ENCODE assay signal across 16 cellular contexts in the genomic region with DNA sequence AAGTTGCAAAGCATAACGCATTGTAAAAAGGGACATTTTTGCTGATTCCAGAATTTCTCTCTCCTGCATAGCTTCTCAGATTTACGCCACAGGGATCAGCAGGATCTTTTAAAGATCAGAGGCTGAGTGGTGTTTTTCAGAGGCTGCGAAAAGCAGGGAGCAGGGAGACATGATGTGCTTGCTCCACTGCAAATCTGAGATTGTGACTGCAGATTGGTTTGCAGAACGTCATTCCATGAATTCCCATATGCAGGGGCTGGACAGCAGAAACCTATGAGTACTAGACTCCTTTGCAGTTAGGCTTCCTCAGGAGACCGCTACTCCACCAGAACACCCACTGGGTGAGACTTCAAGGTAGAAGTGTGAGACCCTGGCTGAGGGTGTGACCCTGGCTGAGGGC.
DNase-seq lines count a peak whose midpoint lies in the region; TF ChIP-seq lines count a peak whose summit lies in the region.
"Had no signal": no experiment of that assay in that cellular context is flagged by ENCODE, and none has a peak within 500 bp of the region (broad histone marks: within the 10 kb centered on the region; RNA-seq: fewer than 3 reads in every experiment).

No MANE protein-coding gene starts in this region.

- peak; percentile 32 for DNase-seq in EH (ENCODE audit: low read depth)
- DNase-seq in fibroblast of peridontal ligament (ENCODE audit: extremely low read depth), result peak; percentile 20
- DNase-seq in midbrain (lab: John Stamatoyannopoulos, UW), result peak; percentile 1
- DNase-seq in NK-92 treated with Interleukin-12 subunit alpha and Interleukin-12 subunit beta, amount 100 ng/mL, for 24 hours (lab: John Stamatoyannopoulos, UW), result no peak
- no peak for DNase-seq in HUDEP-2 (lab: John Stamatoyannopoulos, UW; ENCODE audit: unreplicated experiment in 76 of 76)
- DNase-seq in HK-2 (ENCODE audit: unreplicated experiment), result no peak
- DNase-seq in activated naive CD4-positive, alpha-beta T cell treated with anti-CD3 and anti-CD28 coated beads, Interleukin-2, amount 50 U/mL, for 16 hours, result no peak
- DNase-seq: DND-41, KBM-7, NCI-H1436, NCI-H2081, NCI-H748 treated with DMSO at 0.1 percent for 48 hours, RPMI8226, SIG-M5 had no signal

- TF ChIP-seq CTCF in KMS-11 (conservative IDR thresholded peaks at IDR 0.05; ENCODE audit: low read depth, low read length), result no peak

- no peaks in the 10 kb centered on the region for H3K79me2 ChIP-seq in KMS-11 (ENCODE audit: insufficient read depth, low read depth)

- H3K9ac ChIP-seq in KMS-11, result no peak overlapping the region
- H3K9ac ChIP-seq: BLaER1 treated with 17β-estradiol and CSF1 and Interleukin-3, amounts not matched to agents 10 nM and 100 nM had no signal

- no peaks in the 10 kb centered on the region for H3K36me3 ChIP-seq in KMS-11 (ENCODE audit: insufficient read depth)
- H3K36me3 ChIP-seq: BLaER1 treated with 17β-estradiol and CSF1 and Interleukin-3, amounts not matched to agents 10 nM and 100 nM had no signal

- no peaks in the 10 kb centered on the region for H4K20me1 ChIP-seq in KMS-11 (ENCODE audit: insufficient read depth)
- H4K20me1 ChIP-seq: BLaER1 treated with 17β-estradiol and CSF1 and Interleukin-3, amounts not matched to agents 10 nM and 100 nM had no signal

- peak overlapping the region; percentile 37; the same call in 1 of the 2 replicates for H3K4me2 ChIP-seq in KMS-11
- H3K4me2 ChIP-seq: BLaER1 treated with 17β-estradiol and CSF1 and Interleukin-3, amounts not matched to agents 10 nM and 100 nM had no signal

- no peak overlapping the region for H3K4me3 ChIP-seq in KMS-11 (IDR thresholded peaks at IDR 0.05; ENCODE audit: insufficient read depth, low read depth, low read length)
- H3K4me3 ChIP-seq: BLaER1 treated with 17β-estradiol and CSF1 and Interleukin-3, amounts not matched to agents 10 nM and 100 nM had no signal

- H3K27me3 ChIP-seq in KMS-11 (ENCODE audit: insufficient read depth, low read depth), result no peaks in the 10 kb centered on the region
- H3K27me3 ChIP-seq: BLaER1 treated with 17β-estradiol and CSF1 and Interleukin-3, amounts not matched to agents 10 nM and 100 nM had no signal

- H3K27ac ChIP-seq in KMS-11, result no peak overlapping the region
- H3K27ac ChIP-seq: BLaER1 treated with 17β-estradiol and CSF1 and Interleukin-3, amounts not matched to agents 10 nM and 100 nM had no signal

- no peak overlapping the region for H2AFZ ChIP-seq in KMS-11 (ENCODE audit: low read depth)

- H3K4me1 ChIP-seq in KMS-11 (ENCODE audit: low read depth, poor library complexity, severe bottlenecking), result peaks cover 86% of the 10 kb centered on the region

Comparison
In these comparisons a context has a peak if more than half of its experiments do, and no peak if none do; other contexts are left out.
1. DNase-seq: peak in EH (single experiment), fibroblast of peridontal ligament (single experiment) and midbrain (single experiment); none in NK-92 treated with Interleukin-12 subunit alpha and Interleukin-12 subunit beta, amount 100 ng/mL, for 24 hours (single experiment), HUDEP-2 (0 of 76), HK-2 (single experiment) and activated naive CD4-positive, alpha-beta T cell treated with anti-CD3 and anti-CD28 coated beads, Interleukin-2, amount 50 U/mL, for 16 hours (single experiment).